Comparison of ENCODE assay signal across 14 cellular contexts in genomic region chrX:2516612-2517011, GRCh38. TPM values are rescaled to one million over a fixed set of nuclear protein-coding genes. Genes with fewer than 3 reads are reported as not detected.
DNase-seq lines count a peak whose midpoint lies in the region; ATAC-seq and TF ChIP-seq lines count a peak whose summit lies in the region.
"Had no signal": no experiment of that assay in that cellular context is flagged by ENCODE, and none has a peak within 500 bp of the region (broad histone marks: within the 10 kb centered on the region; RNA-seq: fewer than 3 reads in every experiment).

No MANE protein-coding gene starts in this region.

- H3K27me3 ChIP-seq in smooth muscle cell (ENCODE audit: low read depth), result no peaks in the 10 kb centered on the region
- H3K27me3 ChIP-seq: gastrocnemius medialis, upper lobe of left lung had no signal

- no peak overlapping the region for H3K4me2 ChIP-seq in smooth muscle cell

- no peaks in the 10 kb centered on the region for H3K79me2 ChIP-seq in smooth muscle cell (ENCODE audit: low read depth)

- intact Hi-C loops in left cardiac atrium (cut with DNase I), result no loop called here

- no peak overlapping the region for H3K27ac ChIP-seq in smooth muscle cell (ENCODE audit: low read depth)
- H3K27ac ChIP-seq: gastrocnemius medialis, lower lobe of right lung, upper lobe of left lung had no signal

- TF ChIP-seq CTCF in smooth muscle cell (IDR thresholded peaks at IDR 0.05; ENCODE audit: borderline replicate concordance, insufficient read depth, poor library complexity, severe bottlenecking), result no peak

- no peaks in the 10 kb centered on the region for H3F3A ChIP-seq in smooth muscle cell (ENCODE audit: low read depth)

- peaks cover 2% of the 10 kb centered on the region for H3K4me1 Mint-ChIP-seq in T-helper 2 cell treated with Interferon-gamma antibody and Interleukin-4, amounts not matched to agents 5 μg/mL and 100 μg/mL, for 36 hours (ENCODE audit: low read depth)

- no peaks in the 10 kb centered on the region for H3K36me3 Mint-ChIP-seq in T-helper 2 cell treated with Interferon-gamma antibody and Interleukin-4, amounts not matched to agents 5 μg/mL and 100 μg/mL, for 36 hours (ENCODE audit: low read depth)
- H3K36me3 Mint-ChIP-seq: T-cell had no signal

- no peak overlapping the region for H3K4me3 ChIP-seq in smooth muscle cell
- H3K4me3 ChIP-seq: gastrocnemius medialis, lower lobe of right lung, upper lobe of left lung had no signal

- H3K9ac ChIP-seq in smooth muscle cell (ENCODE audit: low read depth), result no peak overlapping the region

- DNase-seq in left cardiac atrium (no peak), glomerular visceral epithelial cell (ENCODE audit: extremely low spot score) (no peak), smooth muscle cell (lab: John Stamatoyannopoulos, UW; ENCODE audit: unreplicated experiment) (no peak)
- no peak for DNase-seq in T-helper 2 cell treated with Interferon-gamma antibody and Interleukin-4, amounts not matched to agents 5 μg/mL and 100 μg/mL, for 36 hours (ENCODE audit: low spot score)
- DNase-seq: activated CD4-positive, alpha-beta T cell treated with anti-CD3 and anti-CD28 coated beads, Interleukin-2, amount 50 U/mL, for 48 hours; gastrocnemius medialis; lower lobe of right lung; NCI-H1417 treated with DMSO at 0.1 percent for 48 hours; T-cell; upper lobe of left lung had no signal

- no peaks in the 10 kb centered on the region for H3K9me3 ChIP-seq in smooth muscle cell (replicated peaks; ENCODE audit: low read depth)
- H3K9me3 ChIP-seq: gastrocnemius medialis, lower lobe of right lung, upper lobe of left lung had no signal

- H3K4me3 Mint-ChIP-seq in T-helper 2 cell treated with Interferon-gamma antibody and Interleukin-4, amounts not matched to agents 5 μg/mL and 100 μg/mL, for 36 hours, result no peak overlapping the region
- H3K4me3 Mint-ChIP-seq: dendritic cell treated with granulocyte-macrophage colony-stimulating factor and Interleukin-4, amounts not matched to agents 40 ng/mL and 50 ng/mL, for 4 days; T-cell had no signal

- H4K20me1 ChIP-seq in smooth muscle cell (ENCODE audit: low read depth), result no peaks in the 10 kb centered on the region

- no peak overlapping the region for H2AFZ ChIP-seq in smooth muscle cell (ENCODE audit: low read depth)

- no peaks in the 10 kb centered on the region for H3K9me3 Mint-ChIP-seq in T-helper 2 cell treated with Interferon-gamma antibody and Interleukin-4, amounts not matched to agents 5 μg/mL and 100 μg/mL, for 36 hours
- H3K9me3 Mint-ChIP-seq: dendritic cell treated with granulocyte-macrophage colony-stimulating factor and Interleukin-4, amounts not matched to agents 40 ng/mL and 50 ng/mL, for 4 days; T-cell had no signal

- H3K36me3 ChIP-seq in smooth muscle cell (ENCODE audit: low read depth), result no peaks in the 10 kb centered on the region
- H3K36me3 ChIP-seq: gastrocnemius medialis, lower lobe of right lung, upper lobe of left lung had no signal

- H3K27me3 Mint-ChIP-seq in T-helper 2 cell treated with Interferon-gamma antibody and Interleukin-4, amounts not matched to agents 5 μg/mL and 100 μg/mL, for 36 hours (ENCODE audit: low read depth), result no peaks in the 10 kb centered on the region

- H3K27ac Mint-ChIP-seq in T-helper 2 cell treated with Interferon-gamma antibody and Interleukin-4, amounts not matched to agents 5 μg/mL and 100 μg/mL, for 36 hours, result no peak overlapping the region
- H3K27ac Mint-ChIP-seq: dendritic cell treated with granulocyte-macrophage colony-stimulating factor and Interleukin-4, amounts not matched to agents 40 ng/mL and 50 ng/mL, for 4 days; T-cell had no signal

- peak; percentile 49 for ATAC-seq in GM19351 (IDR thresholded peaks at IDR 0.05; ENCODE audit: unreplicated experiment)
- peak; percentile 54 for ATAC-seq in HG02759 (IDR thresholded peaks at IDR 0.05; ENCODE audit: unreplicated experiment)
- ATAC-seq in HG03520 (IDR thresholded peaks at IDR 0.05; ENCODE audit: unreplicated experiment), result peak; percentile 45
- ATAC-seq in left cardiac atrium, result no peak
- ATAC-seq: gastrocnemius medialis, lower lobe of right lung, T-cell had no signal

- 91% methylated on average over 5 of the region's 5 CpGs for WGBS in smooth muscle cell (ENCODE audit: low lambda C conversion rate)

- H3K4me1 ChIP-seq in smooth muscle cell (ENCODE audit: low read depth), result no peaks in the 10 kb centered on the region
- H3K4me1 ChIP-seq: gastrocnemius medialis, lower lobe of right lung, upper lobe of left lung had no signal

RNA-seq across cellular contexts. Expression of gene DHRSX, which starts 15.8 kb away (rescaled TPM):
- total RNA-seq in left cardiac atrium, result 10 to 100 TPM; 21.0 to 34.0 TPM
- 31.1 and 32.5 TPM in 2 replicates for total RNA-seq in smooth muscle cell
- 49.9 and 53.9 TPM in 2 replicates for polyA plus RNA-seq in smooth muscle cell

RNA-seq across cellular contexts. Expression of gene ZBED1, which starts 15.8 kb away (rescaled TPM):
- total RNA-seq in left cardiac atrium, result 10 to 100 TPM; 37.7 to 45.0 TPM
- 15.7 and 23.6 TPM in 2 replicates for total RNA-seq in smooth muscle cell
- polyA plus RNA-seq in smooth muscle cell, result 17.2 and 19.0 TPM in 2 replicates

Comparison
In these comparisons a context has a peak if more than half of its experiments do, and no peak if none do; other contexts are left out.
1. ATAC-seq: peak in GM19351 (single experiment), HG02759 (single experiment) and HG03520 (single experiment); none in left cardiac atrium (0 of 2).